ENCODE assay signal across 1 cellular context in genomic region chr2:19332503-19332902, GRCh38.
TF ChIP-seq lines count a peak whose summit lies in the region.

No MANE protein-coding gene starts in this region.

TF ChIP-seq in SK-N-SH treated with all-trans-retinoic acid at 6 μM for 48 hours, 23 proteins besides CTCF, POLR2A, EP300 and RAD21 (continued from another document):
- no peak for TF ChIP-seq CREB5 (CRISPR knock-in tag; IDR thresholded peaks at IDR 0.05; ENCODE audit: low read depth)
- TF ChIP-seq POU6F1 (CRISPR knock-in tag; IDR thresholded peaks at IDR 0.05; ENCODE audit: borderline replicate concordance, low read depth), result no peak
- no peak for TF ChIP-seq ZNF70 (CRISPR knock-in tag; IDR thresholded peaks at IDR 0.05)
- no peak for TF ChIP-seq SNAI2 (CRISPR knock-in tag; IDR thresholded peaks at IDR 0.05)
